In the genomic region with DNA sequence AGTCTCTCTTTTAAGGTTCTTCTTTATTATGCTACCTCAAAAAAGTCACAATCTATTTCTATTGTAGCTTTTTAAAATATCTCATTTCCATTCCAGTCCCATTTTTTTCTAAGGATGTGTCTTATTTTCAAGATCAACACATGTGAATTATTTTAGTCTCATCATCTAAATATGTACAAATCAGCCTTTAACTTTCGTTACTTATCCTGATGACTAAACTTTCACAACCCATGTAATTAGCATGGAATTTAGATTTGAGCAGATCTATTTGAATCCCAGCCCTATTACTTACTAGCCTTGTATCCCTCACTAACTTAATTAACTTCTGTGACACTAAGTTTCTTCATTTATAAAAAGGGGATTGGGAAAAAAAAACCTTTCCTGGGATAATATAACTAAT, we compare ENCODE assay signal across 20 cellular contexts.
DNase-seq lines count a peak whose midpoint lies in the region; ATAC-seq and TF ChIP-seq lines count a peak whose summit lies in the region.
"Had no signal": no experiment of that assay in that cellular context is flagged by ENCODE, and none has a peak within 500 bp of the region (broad histone marks: within the 10 kb centered on the region; RNA-seq: fewer than 3 reads in every experiment).

No MANE protein-coding gene starts in this region.

- no peaks in the 10 kb centered on the region for H3K9me3 Mint-ChIP-seq in MCF 10A (ENCODE audit: unreplicated experiment)

- DNase-seq in AG08395 (ENCODE audit: low spot score), result peak; percentile 2
- DNase-seq in ELR (ENCODE audit: low read depth), result peak; percentile 11
- DNase-seq in HS-5 (ENCODE audit: low read depth), result peak; percentile 11
- DNase-seq in fibroblast of gingiva (ENCODE audit: low read depth), result peak; percentile 7
- DNase-seq in NCI-H446 treated with DMSO at 0.1 percent for 48 hours (lab: John Stamatoyannopoulos, UW), result no peak
- DNase-seq in MCF 10A (ENCODE audit: unreplicated experiment), result no peak
- DNase-seq: C1 segment of cervical spinal cord; CD4-positive, CD25-positive, alpha-beta regulatory T cell; CD8-positive, alpha-beta memory T cell; COR-L47; DMS 273 treated with DMSO at 0.1 percent for 48 hours; DMS53; DND-41; GDM1; H9; IMR-90 had no signal

- H3K4me1 Mint-ChIP-seq in MCF 10A (ENCODE audit: insufficient read depth, unreplicated experiment), result no peaks in the 10 kb centered on the region
- H3K4me1 Mint-ChIP-seq: B cell; CD4-positive, CD25-positive, alpha-beta regulatory T cell; CD8-positive, alpha-beta memory T cell had no signal

- no peaks in the 10 kb centered on the region for H3K27me3 Mint-ChIP-seq in MCF 10A (ENCODE audit: insufficient read depth, unreplicated experiment)
- H3K27me3 Mint-ChIP-seq: CD4-positive, CD25-positive, alpha-beta regulatory T cell had no signal

- no peak for TF ChIP-seq CTCF in MCF 10A (IDR thresholded peaks at IDR 0.05; ENCODE audit: unreplicated experiment)

- no peak overlapping the region for H3K27ac Mint-ChIP-seq in MCF 10A (ENCODE audit: low read depth, unreplicated experiment)
- H3K27ac Mint-ChIP-seq: B cell; CD4-positive, CD25-positive, alpha-beta regulatory T cell; CD8-positive, alpha-beta memory T cell; H9 had no signal

- no TSS peak for BruUV-seq in MCF 10A (replicated peaks; lab: Mats Ljungman, UMichigan)

- POLR2A ChIA-PET in MCF 10A (lab: Yijun Ruan, JAX), result no interaction called here

- no peak overlapping the region for H3K4me3 Mint-ChIP-seq in MCF 10A (ENCODE audit: unreplicated experiment)
- H3K4me3 Mint-ChIP-seq: B cell; CD4-positive, CD25-positive, alpha-beta regulatory T cell; CD8-positive, alpha-beta memory T cell; H9 had no signal

- CTCF ChIA-PET in MCF 10A (lab: Yijun Ruan, JAX), result interaction anchor here (0.6 kb wide), 1 partner anchor 39 kb away, joined by 3 read pairs; no protein-coding TSS in a partner anchor

- intact Hi-C loops in MCF 10A (cut with micrococcal nuclease), result no loop called here

- no peaks in the 10 kb centered on the region for H3K36me3 Mint-ChIP-seq in MCF 10A (ENCODE audit: insufficient read depth, unreplicated experiment)
- H3K36me3 Mint-ChIP-seq: CD4-positive, CD25-positive, alpha-beta regulatory T cell; CD8-positive, alpha-beta memory T cell had no signal

- ATAC-seq in HG02678 (IDR thresholded peaks at IDR 0.05; ENCODE audit: unreplicated experiment), result no peak
- ATAC-seq: A549, K562 had no signal

Comparison
In these comparisons a context has a peak if more than half of its experiments do, and no peak if none do; other contexts are left out.
1. DNase-seq: peak in AG08395 (single experiment), ELR (single experiment), HS-5 (single experiment) and fibroblast of gingiva (single experiment); none in NCI-H446 treated with DMSO at 0.1 percent for 48 hours (single experiment) and MCF 10A (single experiment).